ENCODE assay signal across 8 cellular contexts in the genomic region with DNA sequence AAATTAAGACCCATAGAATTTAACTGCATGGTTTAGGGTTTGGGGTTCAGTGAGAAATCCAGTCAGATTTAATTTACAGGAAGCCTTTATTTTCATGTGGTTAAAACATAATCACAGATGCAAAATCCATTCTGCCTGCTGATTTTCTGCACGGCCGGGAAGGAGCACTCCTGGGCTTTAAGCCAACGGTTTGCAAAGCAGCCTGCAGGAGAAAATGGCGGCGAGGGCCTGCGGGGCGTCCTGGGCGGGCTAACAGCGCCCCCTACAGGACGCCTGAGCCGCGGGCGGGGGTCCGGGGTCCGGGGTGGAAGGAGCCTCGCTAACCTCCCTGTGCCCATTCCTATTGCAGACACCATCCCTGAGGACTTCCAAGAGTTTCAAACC. TPM values are rescaled to one million over a fixed set of nuclear protein-coding genes. Genes with fewer than 3 reads are reported as not detected.
DNase-seq lines count a peak whose midpoint lies in the region; ATAC-seq and TF ChIP-seq lines count a peak whose summit lies in the region.

No MANE protein-coding gene starts in this region.

- H3K27ac Mint-ChIP-seq in IgD-negative memory B cell, result peak overlapping the region in 2 of 3 donors; percentile 7 to 46

- intact Hi-C loops in left cardiac atrium (cut with DNase I), result loop anchor here in 1 of 2 donors (5.0 to 10.0 kb wide), 2 partner anchors 220 to 322 kb away; a partner anchor contains a TSS

- H3K27me3 Mint-ChIP-seq in IgD-negative memory B cell, result peaks cover 4% of the 10 kb centered on the region

- POLR2A ChIA-PET in RWPE1 (lab: Yijun Ruan, JAX; ENCODE audit: low non-redundant PET), result no interaction called here

- peaks cover 2 to 5% (median 5%) of the 10 kb centered on the region in 3 donors for H3K4me1 Mint-ChIP-seq in IgD-negative memory B cell

- peak; percentile 89 to 91 for ATAC-seq in left cardiac atrium
- no peak for ATAC-seq in HG02571 (IDR thresholded peaks at IDR 0.05; ENCODE audit: unreplicated experiment)
- no peak for ATAC-seq in HG03457 (IDR thresholded peaks at IDR 0.05; ENCODE audit: unreplicated experiment)

- DNase-seq in COLO829 (ENCODE audit: low spot score) (peak; percentile 49), RWPE1 (ENCODE audit: low spot score) (peak; percentile 80), amniotic epithelial cell (ENCODE audit: low read depth) (peak; percentile 55), left cardiac atrium (peak; percentile 79), putamen (ENCODE audit: low spot score) (peak; percentile 79)

- H3K27ac ChIP-seq in RWPE1, result 0 out of 2 replicates have a peak overlapping the region, but pooled peaks have one; percentile 35

- CTCF ChIA-PET in RWPE1 (lab: Yijun Ruan, JAX), result interaction anchor here (0.6 to 1.7 kb wide), 22 partner anchors 9 to 1142 kb away, joined by 3 to 13 read pairs (median 6); a partner anchor contains a TSS

- no peaks in the 10 kb centered on the region for H3K9me3 Mint-ChIP-seq in IgD-negative memory B cell

- no peaks in the 10 kb centered on the region for H3K36me3 Mint-ChIP-seq in IgD-negative memory B cell

- H3K4me3 Mint-ChIP-seq in IgD-negative memory B cell, result peak overlapping the region; percentile 39 to 92 (median 65)

- peak; percentile 88 for TF ChIP-seq CTCF in RWPE1 (conservative IDR thresholded peaks at IDR 0.05; ENCODE audit: low read depth)

RNA-seq across cellular contexts. Expression of a gene that starts 47.6 kb away (rescaled TPM):
- polyA plus RNA-seq in IgD-negative memory B cell, result 0.36 TPM
- total RNA-seq in left cardiac atrium, result 10 to 100 TPM in 1 of 2 donors, 1 to 10 TPM in 1; 9.2 to 37.1 TPM

Comparison
In these comparisons a context has a peak if more than half of its experiments do, and no peak if none do; other contexts are left out.
1. ATAC-seq: peak in left cardiac atrium (2 of 2); none in HG02571 (single experiment) and HG03457 (single experiment).
2. Peak in every context shown above with its lines, with median percentiles within 50 percentile points of each other: DNase-seq.